ENCODE assay signal across 23 cellular contexts in the genomic region with DNA sequence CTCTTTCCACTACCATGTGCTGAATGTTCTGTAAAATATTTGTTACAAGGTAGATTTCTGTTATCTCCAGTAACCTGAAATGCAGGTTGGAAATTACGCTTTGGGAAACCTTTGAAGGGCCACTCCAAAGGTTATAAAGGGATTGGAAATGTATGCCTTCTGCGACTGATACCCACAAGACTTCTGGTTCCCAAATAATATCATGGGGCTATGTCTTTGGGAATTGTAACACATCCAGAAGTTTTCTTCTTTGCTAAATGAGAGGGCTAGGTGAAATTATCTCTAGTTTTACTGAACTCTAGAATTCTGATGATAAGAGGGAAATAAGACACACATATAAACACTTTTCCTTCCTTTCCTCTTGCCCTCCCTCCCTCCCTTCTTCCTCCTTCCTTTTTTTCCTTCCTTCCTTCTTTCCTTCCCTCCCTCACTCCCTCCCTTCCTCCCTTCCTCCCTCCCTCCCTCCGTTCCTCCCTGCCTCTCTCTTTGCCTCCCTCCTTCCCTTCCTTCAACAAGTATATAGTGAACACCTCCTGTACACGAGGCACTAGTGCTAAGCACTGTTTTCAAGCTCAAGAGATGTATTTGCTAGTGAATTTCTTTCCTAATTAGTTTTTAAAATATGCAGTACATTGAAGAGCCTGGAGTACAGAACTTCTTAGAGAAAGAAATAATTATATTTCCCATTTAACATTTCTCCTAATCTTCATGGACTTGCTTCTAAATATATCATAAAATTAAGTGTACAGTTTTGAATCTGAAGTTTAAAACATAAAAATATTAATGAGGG. TPM values are rescaled to one million over a fixed set of nuclear protein-coding genes. Genes with fewer than 3 reads are reported as not detected.
"Had no signal": no experiment of that assay in that cellular context is flagged by ENCODE, and none has a peak within 500 bp of the region (broad histone marks: within the 10 kb centered on the region; RNA-seq: fewer than 3 reads in every experiment).

No MANE protein-coding gene starts in this region.

- ATAC-seq: foreskin keratinocyte, left ventricle myocardium superior had no signal

- H3K9me3 ChIP-seq: sigmoid colon, spleen, testis, uterus had no signal

- H3K4me3 ChIP-seq: hepatocyte, sigmoid colon, spleen, testis, uterus had no signal

- H3K9me3 Mint-ChIP-seq: activated CD4-positive, alpha-beta T cell treated with anti-CD3 and anti-CD28 coated beads, Interleukin-2, amount 10 ng/mL, durations not matched to agents 7 days and 5 days; activated naive CD4-positive, alpha-beta T cell treated with anti-CD3 and anti-CD28 coated beads, Interleukin-2, amount 50 U/mL, for 24 hours; brain; nephron had no signal

- H3K27ac Mint-ChIP-seq: activated CD4-positive, alpha-beta T cell treated with anti-CD3 and anti-CD28 coated beads, Interleukin-2, amount 10 ng/mL, durations not matched to agents 7 days and 5 days; activated naive CD4-positive, alpha-beta T cell treated with anti-CD3 and anti-CD28 coated beads, Interleukin-2, amount 50 U/mL, for 24 hours; immature natural killer cell had no signal

- H3K4me2 ChIP-seq: hepatocyte had no signal

- DNase-seq: activated CD4-positive, alpha-beta T cell treated with anti-CD3 and anti-CD28 coated beads, Interleukin-2, amount 10 ng/mL, durations not matched to agents 7 days and 5 days; activated CD4-positive, CD25-positive, alpha-beta regulatory T cell treated with anti-CD3 and anti-CD28 coated beads, Interleukin-2, amount 50 U/mL, for 72 hours; activated gamma-delta T cell treated with Interleukin-2 at 50 U/mL for 16 hours; activated T-cell treated with anti-CD3 and anti-CD28 coated beads, Interleukin-2, amount 50 U/mL, for 1 hour; anterior cingulate cortex; effector CD4-positive, alpha-beta T cell; foreskin keratinocyte; glutamatergic neuron; immature natural killer cell; left ventricle myocardium superior; posterior cingulate gyrus; sigmoid colon; spleen; stimulated activated CD4-positive, alpha-beta T cell treated with anti-CD3 and anti-CD28 coated beads, Interleukin-4, amount 100 ng/mL, for 1 hour; stimulated activated naive CD4-positive, alpha-beta T cell; testis; trophoblast cell; uterus; WERI-Rb-1 had no signal

- H3K36me3 ChIP-seq: sigmoid colon, spleen, uterus had no signal

- H3K4me3 Mint-ChIP-seq: activated CD4-positive, alpha-beta T cell treated with anti-CD3 and anti-CD28 coated beads, Interleukin-2, amount 10 ng/mL, durations not matched to agents 7 days and 5 days; activated naive CD4-positive, alpha-beta T cell treated with anti-CD3 and anti-CD28 coated beads, Interleukin-2, amount 50 U/mL, for 24 hours; immature natural killer cell; nephron had no signal

- H3K27me3 ChIP-seq: foreskin keratinocyte, hepatocyte, testis had no signal

- H3K4me1 ChIP-seq: sigmoid colon, spleen, testis, uterus had no signal

- H3K4me1 Mint-ChIP-seq: activated CD4-positive, alpha-beta T cell treated with anti-CD3 and anti-CD28 coated beads, Interleukin-2, amount 10 ng/mL, durations not matched to agents 7 days and 5 days; activated naive CD4-positive, alpha-beta T cell treated with anti-CD3 and anti-CD28 coated beads, Interleukin-2, amount 50 U/mL, for 24 hours; immature natural killer cell had no signal

- H2AFZ ChIP-seq: hepatocyte had no signal

- H3K27ac ChIP-seq: foreskin keratinocyte, sigmoid colon, spleen, testis, uterus, WERI-Rb-1 had no signal

- H3K36me3 Mint-ChIP-seq: activated naive CD4-positive, alpha-beta T cell treated with anti-CD3 and anti-CD28 coated beads, Interleukin-2, amount 50 U/mL, for 24 hours; immature natural killer cell had no signal

RNA-seq across cellular contexts. Expression of a gene that starts 10.1 kb away (rescaled TPM):
- total RNA-seq: activated CD4-positive, alpha-beta T cell treated with anti-CD3 and anti-CD28 coated beads, Interleukin-2, amount 10 ng/mL, durations not matched to agents 7 days and 5 days; left ventricle myocardium superior had no signal
